In the genomic region with DNA sequence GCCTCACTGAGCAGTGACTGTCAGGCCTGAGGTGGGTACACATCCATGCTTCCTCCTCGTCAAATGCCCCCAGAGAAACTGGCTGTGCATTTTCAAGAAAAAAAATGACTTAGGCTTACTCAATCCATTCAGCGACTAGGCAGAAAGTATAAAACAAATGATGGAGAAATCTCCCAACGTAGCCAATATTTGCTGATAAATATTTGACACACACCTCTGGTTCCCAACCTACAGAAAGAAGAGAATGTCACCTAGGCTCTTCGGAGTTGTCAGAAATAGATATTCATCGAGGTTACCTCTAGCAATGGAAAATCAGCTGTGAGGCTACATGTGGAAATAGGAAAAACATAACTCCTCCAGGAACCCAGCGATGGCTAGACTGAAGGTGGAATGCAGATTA, we compare ENCODE assay signal across 9 cellular contexts.
"Had no signal": no experiment of that assay in that cellular context is flagged by ENCODE, and none has a peak within 500 bp of the region (broad histone marks: within the 10 kb centered on the region; RNA-seq: fewer than 3 reads in every experiment).

No MANE protein-coding gene starts in this region.

- H3K27ac ChIP-seq: GM23248 had no signal

- DNase-seq: GM23248, GOT3, H7, HFFc6, IMR-90, KG1 had no signal

- ATAC-seq: HCT116, K562 had no signal

- H3K9ac ChIP-seq: GM23248 had no signal

- H3K9me3 ChIP-seq: HAP-1 had no signal

- FAIRE-seq: K562 had no signal

- H3K4me3 ChIP-seq: GM23248, HAP-1, K562 had no signal

- H2AFZ ChIP-seq: GM23248 had no signal

- H3K4me1 ChIP-seq: HAP-1 had no signal

- H3K36me3 ChIP-seq: HAP-1 had no signal
